13 cellular contexts compared by ENCODE assay signal in the genomic region with DNA sequence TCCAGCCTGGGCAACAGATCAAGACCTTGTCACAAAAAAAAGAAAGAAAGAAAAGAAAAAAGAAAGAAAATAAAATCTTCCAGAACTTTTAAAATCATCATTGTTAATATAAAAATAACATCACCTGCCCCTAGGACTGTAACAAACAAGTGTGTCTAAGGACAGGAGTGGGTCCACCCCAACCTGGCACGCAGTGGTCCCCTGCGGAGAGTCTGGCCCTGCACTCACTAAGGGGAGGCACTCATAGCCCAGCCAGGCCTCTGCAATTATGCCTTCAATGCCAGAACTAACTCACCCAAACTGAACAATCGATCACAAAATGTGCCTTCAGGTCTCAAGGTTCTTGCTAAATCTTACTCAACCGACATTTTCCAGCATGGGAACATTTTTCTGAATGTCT.
"Had no signal": no experiment of that assay in that cellular context is flagged by ENCODE, and none has a peak within 500 bp of the region (broad histone marks: within the 10 kb centered on the region; RNA-seq: fewer than 3 reads in every experiment).

No MANE protein-coding gene starts in this region.

- H3K9me3 ChIP-seq: pancreas, sigmoid colon had no signal

- H3K4me3 Mint-ChIP-seq: activated naive CD4-positive, alpha-beta T cell treated with anti-CD3 and anti-CD28 coated beads for 36 hours; mesothelial cell of epicardium had no signal

- H3K4me3 ChIP-seq: lung, pancreas, sigmoid colon had no signal

- H3K27ac Mint-ChIP-seq: activated naive CD4-positive, alpha-beta T cell treated with anti-CD3 and anti-CD28 coated beads for 36 hours; activated T-helper 2 cell treated with anti-CD3 and anti-CD28 coated beads, Interferon-gamma antibody, Interleukin-2, Interleukin-4, amounts not matched to agents 10 μg/mL and 5 μg/mL and 100 μg/mL, durations not matched to agents 14 hours and 24 hours and 36 hours; mesothelial cell of epicardium had no signal

- ATAC-seq: pancreas had no signal

- H3K9me3 Mint-ChIP-seq: activated naive CD4-positive, alpha-beta T cell treated with anti-CD3 and anti-CD28 coated beads for 36 hours; activated T-helper 2 cell treated with anti-CD3 and anti-CD28 coated beads, Interferon-gamma antibody, Interleukin-2, Interleukin-4, amounts not matched to agents 10 μg/mL and 5 μg/mL and 100 μg/mL, durations not matched to agents 14 hours and 24 hours and 36 hours; mesothelial cell of epicardium had no signal

- H3K27ac ChIP-seq: pancreas, sigmoid colon had no signal

- FAIRE-seq: pancreas had no signal

- H3K4me1 ChIP-seq: pancreas had no signal

- DNase-seq: activated CD4-positive, alpha-beta T cell treated with anti-CD3 and anti-CD28 coated beads, Interleukin-2, amount 50 U/mL, for 48 hours; activated naive CD4-positive, alpha-beta T cell treated with anti-CD3 and anti-CD28 coated beads for 36 hours; cortex of kidney; effector CD8-positive, alpha-beta T cell; foreskin fibroblast; hypothalamus; sigmoid colon; stimulated activated CD4-positive, alpha-beta T cell treated with anti-CD3 and anti-CD28 coated beads, Interleukin-2, amount 100 ng/mL, for 24 hours; T-helper 9 cell had no signal
